In the genomic region with DNA sequence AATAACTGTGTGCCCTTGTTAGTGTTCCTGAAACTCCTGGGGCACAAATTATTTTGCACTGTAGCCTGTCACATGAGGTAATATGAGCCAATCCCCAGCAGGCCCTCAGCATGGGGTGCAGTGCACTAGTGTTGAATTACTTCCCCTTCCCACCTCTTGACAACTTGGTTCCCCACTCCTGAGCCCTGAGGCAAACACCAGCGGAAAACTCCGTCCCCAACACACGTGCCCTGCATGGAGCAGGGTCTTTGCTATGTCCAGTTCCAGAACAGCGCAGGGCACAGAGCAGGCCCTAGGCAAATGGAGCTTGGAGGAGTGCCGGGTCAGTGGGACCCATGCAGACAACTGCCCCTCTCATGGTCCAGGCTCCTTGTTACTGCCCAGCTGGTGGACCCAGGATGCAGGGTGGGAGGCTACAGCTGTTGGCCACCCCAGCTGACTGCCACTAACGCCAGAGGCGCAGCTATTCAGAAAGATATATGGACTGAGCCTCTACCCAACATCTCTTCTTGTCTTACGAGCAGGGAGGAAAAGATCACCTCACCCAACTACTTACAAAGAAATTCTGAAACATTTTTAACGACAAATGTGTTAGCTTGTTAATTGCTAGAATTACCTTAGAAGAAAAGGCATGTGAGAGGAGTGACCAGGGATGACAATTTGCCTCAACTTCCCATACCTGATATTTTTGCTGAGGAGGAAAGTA, we compare ENCODE assay signal across 1 cellular context.
A peak's percentile ranks its signal among the peaks of the same experiment; 100 is the strongest.
TF ChIP-seq lines count a peak whose summit lies in the region.

No MANE protein-coding gene starts in this region.

TF ChIP-seq in Ishikawa, 13 proteins besides CTCF, POLR2A, EP300 and RAD21 (continued from another document):
- TF ChIP-seq, protein P1, sequence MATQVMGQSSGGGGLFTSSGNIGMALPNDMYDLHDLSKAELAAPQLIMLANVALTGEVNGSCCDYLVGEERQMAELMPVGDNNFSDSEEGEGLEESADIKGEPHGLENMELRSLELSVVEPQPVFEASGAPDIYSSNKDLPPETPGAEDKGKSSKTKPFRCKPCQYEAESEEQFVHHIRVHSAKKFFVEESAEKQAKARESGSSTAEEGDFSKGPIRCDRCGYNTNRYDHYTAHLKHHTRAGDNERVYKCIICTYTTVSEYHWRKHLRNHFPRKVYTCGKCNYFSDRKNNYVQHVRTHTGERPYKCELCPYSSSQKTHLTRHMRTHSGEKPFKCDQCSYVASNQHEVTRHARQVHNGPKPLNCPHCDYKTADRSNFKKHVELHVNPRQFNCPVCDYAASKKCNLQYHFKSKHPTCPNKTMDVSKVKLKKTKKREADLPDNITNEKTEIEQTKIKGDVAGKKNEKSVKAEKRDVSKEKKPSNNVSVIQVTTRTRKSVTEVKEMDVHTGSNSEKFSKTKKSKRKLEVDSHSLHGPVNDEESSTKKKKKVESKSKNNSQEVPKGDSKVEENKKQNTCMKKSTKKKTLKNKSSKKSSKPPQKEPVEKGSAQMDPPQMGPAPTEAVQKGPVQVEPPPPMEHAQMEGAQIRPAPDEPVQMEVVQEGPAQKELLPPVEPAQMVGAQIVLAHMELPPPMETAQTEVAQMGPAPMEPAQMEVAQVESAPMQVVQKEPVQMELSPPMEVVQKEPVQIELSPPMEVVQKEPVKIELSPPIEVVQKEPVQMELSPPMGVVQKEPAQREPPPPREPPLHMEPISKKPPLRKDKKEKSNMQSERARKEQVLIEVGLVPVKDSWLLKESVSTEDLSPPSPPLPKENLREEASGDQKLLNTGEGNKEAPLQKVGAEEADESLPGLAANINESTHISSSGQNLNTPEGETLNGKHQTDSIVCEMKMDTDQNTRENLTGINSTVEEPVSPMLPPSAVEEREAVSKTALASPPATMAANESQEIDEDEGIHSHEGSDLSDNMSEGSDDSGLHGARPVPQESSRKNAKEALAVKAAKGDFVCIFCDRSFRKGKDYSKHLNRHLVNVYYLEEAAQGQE (IDR thresholded peaks at IDR 0.05; ENCODE audit: low read depth) = no peak
- 0 out of 2 replicates have a peak, but pooled peaks have one; percentile 39 for TF ChIP-seq MAX (IDR thresholded peaks at IDR 0.05)
- no peak for TF ChIP-seq ZBTB7A (IDR thresholded peaks at IDR 0.05; ENCODE audit: low read depth)
- peak; percentile 90 for TF ChIP-seq USF1 (IDR thresholded peaks at IDR 0.05)
- TF ChIP-seq TCF12 (IDR thresholded peaks at IDR 0.05; ENCODE audit: low read depth) = no peak
- no peak for TF ChIP-seq YY1 (IDR thresholded peaks at IDR 0.05; ENCODE audit: low read depth)
- no peak for TF ChIP-seq NFIC (IDR thresholded peaks at IDR 0.05)
- no peak for TF ChIP-seq EGR1 (IDR thresholded peaks at IDR 0.05)
- TF ChIP-seq TAF1 (IDR thresholded peaks at IDR 0.05; ENCODE audit: low read depth) = no peak
